7 cellular contexts compared by ENCODE assay signal in the genomic region with DNA sequence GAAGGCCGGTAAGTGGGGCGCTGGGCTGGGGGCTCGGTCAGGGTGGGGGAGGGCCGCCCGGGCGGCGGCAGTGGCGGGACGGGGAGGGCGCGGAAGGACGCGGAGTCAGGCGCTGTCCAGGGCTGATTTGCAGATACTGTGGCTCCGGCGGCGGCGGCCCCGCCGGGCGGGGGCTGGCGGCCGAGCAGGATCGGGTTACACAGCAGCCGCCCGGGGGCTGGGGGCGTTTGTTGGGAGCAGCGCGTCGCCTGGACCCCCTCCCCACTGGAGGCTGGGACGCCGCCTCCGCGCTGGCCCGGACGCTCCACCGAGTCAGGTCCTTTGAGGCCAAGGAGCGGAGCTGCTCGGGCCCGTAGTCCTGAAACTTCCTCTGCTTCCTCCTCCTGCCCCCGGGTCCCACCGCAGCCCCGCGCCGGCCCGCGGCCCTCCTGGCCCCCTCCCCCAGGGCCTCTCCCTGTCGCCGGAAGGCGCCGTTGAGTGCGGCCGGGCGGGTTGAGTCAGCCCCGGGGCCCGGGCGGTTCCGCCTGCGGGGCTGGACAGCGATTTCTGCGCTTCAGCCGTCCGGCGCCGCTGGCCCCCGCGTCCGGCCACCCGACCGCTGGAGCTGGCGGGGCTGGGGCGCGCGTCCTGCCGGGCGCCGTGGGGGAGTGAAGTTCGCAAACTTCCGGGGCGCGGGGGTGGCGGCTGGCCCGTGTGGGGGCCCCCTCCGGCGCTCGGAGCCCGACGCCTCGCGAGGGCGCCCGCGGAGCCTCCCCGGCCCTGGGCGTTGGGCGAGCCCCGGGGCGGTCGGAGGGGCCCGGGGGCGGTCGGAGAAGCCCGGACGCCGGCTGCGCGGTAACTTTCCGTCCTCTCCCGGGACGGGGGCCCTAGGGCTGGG.
DNase-seq lines count a peak whose midpoint lies in the region; ATAC-seq and TF ChIP-seq lines count a peak whose summit lies in the region.

No MANE protein-coding gene starts in this region.

- ATAC-seq in GM18861 (IDR thresholded peaks at IDR 0.05; ENCODE audit: unreplicated experiment) = peak; percentile 53
- peak; percentile 52 for ATAC-seq in HG02884 (IDR thresholded peaks at IDR 0.05; ENCODE audit: unreplicated experiment)

- peaks cover 11 to 24% of the 10 kb centered on the region in 2 donors for H3K4me1 ChIP-seq in muscle layer of duodenum (ENCODE audit: control insufficient read depth in 1 of 2, insufficient read depth in 2 of 2, low read length in 2 of 2)

- DNase-seq in NOMO-1 treated with DMSO at 0.1 percent for 48 hours (lab: John Stamatoyannopoulos, UW; ENCODE audit: unreplicated experiment) (peak; percentile 62), activated T-cell treated with anti-CD3 and anti-CD28 coated beads for 48 hours (ENCODE audit: low read depth) (peak; percentile 70), erythroblast (lab: John Stamatoyannopoulos, UW) (peak; percentile 77 to 84)
- DNase-seq in stimulated activated CD8-positive, alpha-beta memory T cell treated with anti-CD3 and anti-CD28 coated beads, Interleukin-7, amount 100 ng/mL, for 48 hours (ENCODE audit: extremely low read depth in 1 of 2, low read depth in 1 of 2) = peak; percentile 45 to 60

- H3K36me3 ChIP-seq in muscle layer of duodenum (ENCODE audit: control insufficient read depth in 1 of 2, insufficient read depth in 2 of 2, low read length in 2 of 2) = peaks cover 0 to 9% of the 10 kb centered on the region in 2 donors

- peak overlapping the region; percentile 87 for H3K27ac ChIP-seq in muscle layer of duodenum (ENCODE audit: low read length)

- H3K4me3 ChIP-seq in muscle layer of duodenum (ENCODE audit: low read depth in 1 of 2, low read length in 2 of 2) = peak overlapping the region; percentile 82 to 91

- TF ChIP-seq POLR2A in erythroblast (IDR thresholded peaks at IDR 0.05; ENCODE audit: low read length) = no peak

- no peaks in the 10 kb centered on the region for H3K27me3 ChIP-seq in muscle layer of duodenum (ENCODE audit: low read depth, low read length)

- H3K9me3 ChIP-seq in muscle layer of duodenum (ENCODE audit: control insufficient read depth in 1 of 2, low read length in 2 of 2) = no peaks in the 10 kb centered on the region

Comparison
In these comparisons a context has a peak if more than half of its experiments do, and no peak if none do; other contexts are left out.
1. Peak in every context shown above with its lines: DNase-seq, ATAC-seq, H3K4me3 ChIP-seq and H3K27ac ChIP-seq.